10 cellular contexts compared by ENCODE assay signal in genomic region chr12:55818886-55819285, GRCh38. TPM values are rescaled to one million over a fixed set of nuclear protein-coding genes. Genes with fewer than 3 reads are reported as not detected.
DNase-seq lines count a peak whose midpoint lies in the region; ATAC-seq and TF ChIP-seq lines count a peak whose summit lies in the region.
"Had no signal": no experiment of that assay in that cellular context is flagged by ENCODE, and none has a peak within 500 bp of the region (broad histone marks: within the 10 kb centered on the region; RNA-seq: fewer than 3 reads in every experiment).

No MANE protein-coding gene starts in this region.

- ATAC-seq in stimulated activated naive CD8-positive, alpha-beta T cell treated with anti-CD3 and anti-CD28 coated beads, Interleukin-15, amount 100 ng/mL, for 72 hours, result no peak
- no peak for ATAC-seq in stimulated activated naive CD8-positive, alpha-beta T cell treated with anti-CD3 and anti-CD28 coated beads, Interleukin-15, Interleukin-2, amounts not matched to agents 100 U/mL and 50 U/mL, for 24 hours
- ATAC-seq in lower lobe of right lung (no peak), HG02870 (IDR thresholded peaks at IDR 0.05; ENCODE audit: unreplicated experiment) (no peak), HG03025 (IDR thresholded peaks at IDR 0.05; ENCODE audit: low FRiP score, unreplicated experiment) (no peak), HG02884 (IDR thresholded peaks at IDR 0.05; ENCODE audit: unreplicated experiment) (no peak), HG02840 (IDR thresholded peaks at IDR 0.05; ENCODE audit: low FRiP score, unreplicated experiment) (no peak)

- peaks cover 21 to 48% of the 10 kb centered on the region in 2 donors for H3K36me3 ChIP-seq in ascending aorta
- H3K36me3 ChIP-seq in lower lobe of right lung, result peaks cover 69% of the 10 kb centered on the region

- TF ChIP-seq CTCF in ascending aorta (IDR thresholded peaks at IDR 0.05) (no peak), lower lobe of right lung (IDR thresholded peaks at IDR 0.05) (no peak)

- peak overlapping the region; percentile 6 to 89 for H3K27ac Mint-ChIP-seq in stimulated activated naive CD8-positive, alpha-beta T cell treated with anti-CD3 and anti-CD28 coated beads, Interleukin-15, amount 100 ng/mL, for 72 hours

- peak overlapping the region; percentile 81 to 86 for H3K27ac ChIP-seq in ascending aorta
- H3K27ac ChIP-seq in lower lobe of right lung, result peak overlapping the region; percentile 91

- no peak for DNase-seq in stimulated activated naive CD8-positive, alpha-beta T cell treated with anti-CD3 and anti-CD28 coated beads, Interleukin-15, amount 100 ng/mL, for 72 hours
- no peak for DNase-seq in stimulated activated naive CD8-positive, alpha-beta T cell treated with anti-CD3 and anti-CD28 coated beads, Interleukin-15, Interleukin-2, amounts not matched to agents 100 U/mL and 50 U/mL, for 24 hours
- DNase-seq in ascending aorta (ENCODE audit: low spot score in 2 of 2), result peak in 1 of 2 donors; percentile 54
- DNase-seq in lower lobe of right lung, result no peak
- DNase-seq: stimulated activated naive CD4-positive, alpha-beta T cell treated with Interleukin-2 at 50 U/mL for 16 hours had no signal

- intact Hi-C loops in ascending aorta (cut with DNase I), result loop anchor here (1.0 to 10.0 kb wide), 4 partner anchors 10 to 164 kb away; partner anchors contain the start of genes DNAJC14, GDF11 and PYM1
- intact Hi-C loops in lower lobe of right lung (cut with DNase I), result no loop called here

- H3K4me1 Mint-ChIP-seq in stimulated activated naive CD8-positive, alpha-beta T cell treated with anti-CD3 and anti-CD28 coated beads, Interleukin-15, amount 100 ng/mL, for 72 hours, result peaks cover 55% of the 10 kb centered on the region

- H3K4me3 ChIP-seq in ascending aorta (no peak overlapping the region), lower lobe of right lung (peak overlapping the region; percentile 94)

- H3K27me3 Mint-ChIP-seq in stimulated activated naive CD8-positive, alpha-beta T cell treated with anti-CD3 and anti-CD28 coated beads, Interleukin-15, amount 100 ng/mL, for 72 hours, result no peaks in the 10 kb centered on the region

- H3K4me1 ChIP-seq in ascending aorta (peaks cover 0 to 17% of the 10 kb centered on the region in 2 donors), lower lobe of right lung (peaks cover 42% of the 10 kb centered on the region)

- no peaks in the 10 kb centered on the region for H3K27me3 ChIP-seq in ascending aorta
- no peaks in the 10 kb centered on the region for H3K27me3 ChIP-seq in lower lobe of right lung (ENCODE audit: low read depth)

- no peaks in the 10 kb centered on the region for H3K9me3 ChIP-seq in ascending aorta
- H3K9me3 ChIP-seq in lower lobe of right lung, result no peaks in the 10 kb centered on the region

- H3K4me3 Mint-ChIP-seq in stimulated activated naive CD8-positive, alpha-beta T cell treated with anti-CD3 and anti-CD28 coated beads, Interleukin-15, amount 100 ng/mL, for 72 hours, result no peak overlapping the region
- H3K4me3 Mint-ChIP-seq: nephron had no signal

- H3K9me3 Mint-ChIP-seq in stimulated activated naive CD8-positive, alpha-beta T cell treated with anti-CD3 and anti-CD28 coated beads, Interleukin-15, amount 100 ng/mL, for 72 hours, result no peaks in the 10 kb centered on the region
- H3K9me3 Mint-ChIP-seq: nephron had no signal

RNA-seq across cellular contexts. Expression of gene ORMDL2, which starts 1.0 kb away (rescaled TPM):
- total RNA-seq in ascending aorta, result 13.8 TPM
- total RNA-seq in lower lobe of right lung, result 49.6 TPM

RNA-seq across cellular contexts. Expression of gene SARNP, which starts 1.4 kb away (rescaled TPM):
- 13.4 TPM for total RNA-seq in ascending aorta
- total RNA-seq in lower lobe of right lung, result 40.1 TPM

RNA-seq across cellular contexts. Expression of gene DNAJC14, which starts 10.5 kb away (rescaled TPM):
- total RNA-seq in ascending aorta (26.1 TPM), lower lobe of right lung (35.7 TPM)

RNA-seq across cellular contexts. Expression of gene MMP19, which starts 23.9 kb away (rescaled TPM):
- total RNA-seq in ascending aorta, result 37.5 TPM
- 35.2 TPM for total RNA-seq in lower lobe of right lung
